In the genomic region with DNA sequence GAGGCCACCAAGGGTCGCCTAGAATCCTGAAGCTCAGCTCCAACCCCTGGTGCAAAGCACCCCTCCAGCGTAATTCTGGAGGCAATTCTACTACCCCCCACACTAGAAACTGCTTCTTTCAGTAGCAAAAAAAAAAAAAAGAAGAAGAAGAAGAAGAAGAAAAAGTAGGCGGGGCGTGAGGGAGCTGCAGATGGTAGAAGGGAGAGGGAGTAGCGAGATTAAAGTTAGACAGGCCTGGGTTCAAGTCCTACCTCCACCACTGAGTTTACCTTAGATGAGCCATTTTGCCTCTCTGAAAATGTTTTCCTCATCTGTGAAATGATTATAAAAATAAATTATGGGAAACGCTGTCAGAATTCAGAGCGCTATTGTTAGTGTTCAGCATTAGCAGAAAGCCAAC, we compare ENCODE assay signal across 8 cellular contexts. TPM values are rescaled to one million over a fixed set of nuclear protein-coding genes. Genes with fewer than 3 reads are reported as not detected.
DNase-seq lines count a peak whose midpoint lies in the region; ATAC-seq and TF ChIP-seq lines count a peak whose summit lies in the region.

No MANE protein-coding gene starts in this region.

- H3K9me3 ChIP-seq in SJCRH30 (replicated peaks) (peaks cover 8% of the 10 kb centered on the region; the same call in 1 of the 2 replicates), iPS-20b (ENCODE audit: insufficient read depth, low read depth, low read length) (0 out of 2 replicates have a peak, but pooled peaks cover 4% of the 10 kb centered on the region), thoracic aorta (no peaks in the 10 kb centered on the region)

- DNase-seq in activated T-cell treated with anti-CD3 and anti-CD28 coated beads, Interleukin-2, amount 50 U/mL, for 4 hours: no peak
- DNase-seq in activated T-cell treated with anti-CD3 and anti-CD28 coated beads, Interleukin-2, amount 50 U/mL, for 48 hours: no peak
- no peak for DNase-seq in SJCRH30
- no peak for DNase-seq in thoracic aorta (ENCODE audit: low spot score)
- no peak for DNase-seq in H4 (ENCODE audit: low spot score)
- DNase-seq in AG08395 (ENCODE audit: low spot score): no peak

- no peaks in the 10 kb centered on the region for H3K36me3 Mint-ChIP-seq in activated T-cell treated with anti-CD3 and anti-CD28 coated beads, Interleukin-2, amount 50 U/mL, for 4 hours (ENCODE audit: insufficient read depth)

- no peaks in the 10 kb centered on the region for H3K27me3 ChIP-seq in SJCRH30
- peaks cover 19% of the 10 kb centered on the region for H3K27me3 ChIP-seq in iPS-20b (ENCODE audit: insufficient read depth, low read length)
- H3K27me3 ChIP-seq in thoracic aorta (replicated peaks; ENCODE audit: insufficient read depth): no peaks in the 10 kb centered on the region

- TF ChIP-seq CTCF in thoracic aorta (IDR thresholded peaks at IDR 0.05): no peak

- H3K4me1 ChIP-seq in SJCRH30: peaks cover 32% of the 10 kb centered on the region
- H3K4me1 ChIP-seq in iPS-20b (ENCODE audit: insufficient read depth, low read length): peaks cover 10% of the 10 kb centered on the region; the same call in 1 of the 2 replicates
- H3K4me1 ChIP-seq in thoracic aorta (ENCODE audit: control insufficient read depth in 1 of 2, low read depth in 2 of 2): peaks cover 5 to 18% of the 10 kb centered on the region in 2 donors

- H3K9ac ChIP-seq in iPS-20b (ENCODE audit: low read depth, low read length): no peak overlapping the region

- peaks cover 54% of the 10 kb centered on the region for H3K27me3 Mint-ChIP-seq in activated T-cell treated with anti-CD3 and anti-CD28 coated beads, Interleukin-2, amount 50 U/mL, for 4 hours (ENCODE audit: low read depth)

- H3K4me3 ChIP-seq in SJCRH30: peak overlapping the region; percentile 57
- peak overlapping the region; percentile 61; the same call in 1 of the 2 replicates for H3K4me3 ChIP-seq in iPS-20b (ENCODE audit: low read length)
- peak overlapping the region; percentile 80 for H3K4me3 ChIP-seq in thoracic aorta

- H3K4me3 Mint-ChIP-seq in activated T-cell treated with anti-CD3 and anti-CD28 coated beads, Interleukin-2, amount 50 U/mL, for 4 hours: peak overlapping the region; percentile 35

- H3K27ac ChIP-seq in SJCRH30: no peak overlapping the region; the same call in 1 of the 2 replicates
- H3K27ac ChIP-seq in iPS-20b (ENCODE audit: low read length): no peak overlapping the region
- no peak overlapping the region for H3K27ac ChIP-seq in thoracic aorta

- H3K9me3 Mint-ChIP-seq in activated T-cell treated with anti-CD3 and anti-CD28 coated beads, Interleukin-2, amount 50 U/mL, for 4 hours: peaks cover 5% of the 10 kb centered on the region

- no peak for ATAC-seq in activated T-cell treated with anti-CD3 and anti-CD28 coated beads, Interleukin-2, amount 50 U/mL, for 4 hours
- no peak for ATAC-seq in thoracic aorta (ENCODE audit: insufficient number of reproducible peaks, low FRiP score, low read depth)
- no peak for ATAC-seq in GM18870 (IDR thresholded peaks at IDR 0.05; ENCODE audit: unreplicated experiment)

- peaks cover 6% of the 10 kb centered on the region for H3K4me1 Mint-ChIP-seq in activated T-cell treated with anti-CD3 and anti-CD28 coated beads, Interleukin-2, amount 50 U/mL, for 4 hours (ENCODE audit: low read depth)

- H3K36me3 ChIP-seq in SJCRH30 (no peaks in the 10 kb centered on the region), iPS-20b (ENCODE audit: insufficient read depth, low read depth, low read length) (peaks cover 3% of the 10 kb centered on the region; the same call in 1 of the 2 replicates), thoracic aorta (no peaks in the 10 kb centered on the region)

RNA-seq across cellular contexts. Expression of a gene that starts 0.9 kb away (rescaled TPM):
- 1 to 10 TPM; 2.7 to 6.2 (median 3.6) TPM for total RNA-seq in activated T-cell treated with anti-CD3 and anti-CD28 coated beads, Interleukin-2, amount 50 U/mL, for 4 hours
- 8.3 and 10.9 TPM in 2 replicates for total RNA-seq in SJCRH30 (2014; rRNA removed; shearing (Covaris generic))
- total RNA-seq in thoracic aorta: 10 to 100 TPM in 1 of 2 donors, 1 to 10 TPM in 1; 6.1 to 10.0 TPM
- 0.06 and 0.14 TPM in 2 replicates for total RNA-seq in H4 (2014; rRNA removed; shearing (Covaris generic))
